Comparison of ENCODE assay signal across 18 cellular contexts in genomic region chr10:47249881-47250280, GRCh38. TPM values are rescaled to one million over a fixed set of nuclear protein-coding genes. Genes with fewer than 3 reads are reported as not detected.
DNase-seq lines count a peak whose midpoint lies in the region; ATAC-seq and TF ChIP-seq lines count a peak whose summit lies in the region.
"Had no signal": no experiment of that assay in that cellular context is flagged by ENCODE, and none has a peak within 500 bp of the region (broad histone marks: within the 10 kb centered on the region; RNA-seq: fewer than 3 reads in every experiment).

No MANE protein-coding gene starts in this region.

- no peaks in the 10 kb centered on the region for H4K20me1 ChIP-seq in mammary epithelial cell (ENCODE audit: insufficient read depth, low read length)

- peak; percentile 0 for DNase-seq in activated naive CD8-positive, alpha-beta T cell treated with anti-CD3 and anti-CD28 coated beads, Interleukin-2, amount 50 U/mL, for 24 hours
- DNase-seq in activated naive CD8-positive, alpha-beta T cell treated with anti-CD3 and anti-CD28 coated beads for 36 hours, result no peak
- DNase-seq in coronary artery (ENCODE audit: low spot score), result peak; percentile 56
- DNase-seq in osteocyte (ENCODE audit: extremely low spot score, unreplicated experiment), result peak; percentile 59
- DNase-seq in DMS 273 (lab: John Stamatoyannopoulos, UW; ENCODE audit: unreplicated experiment), result no peak
- DNase-seq in endothelial cell (ENCODE audit: low spot score), result no peak
- DNase-seq in mammary epithelial cell, result no peak
- DNase-seq: ACHN, Caco-2, DMS153, DMS79, GDM1, IMR-90 had no signal

- peaks cover 4% of the 10 kb centered on the region for H3K4me1 Mint-ChIP-seq in activated naive CD8-positive, alpha-beta T cell treated with anti-CD3 and anti-CD28 coated beads, Interleukin-2, amount 50 U/mL, for 24 hours
- H3K4me1 Mint-ChIP-seq in activated naive CD8-positive, alpha-beta T cell treated with anti-CD3 and anti-CD28 coated beads for 36 hours, result peaks cover 10% of the 10 kb centered on the region
- H3K4me1 Mint-ChIP-seq in osteocyte (ENCODE audit: unreplicated experiment) (peaks cover 2% of the 10 kb centered on the region), endothelial cell (ENCODE audit: unreplicated experiment) (no peaks in the 10 kb centered on the region)
- H3K4me1 Mint-ChIP-seq: GM23338 had no signal

- H3K9me3 ChIP-seq in mammary epithelial cell (replicated peaks; ENCODE audit: insufficient read depth, low read length), result no peaks in the 10 kb centered on the region
- H3K9me3 ChIP-seq: Caco-2 had no signal

- H3K4me3 ChIP-seq in coronary artery (no peak overlapping the region), mammary epithelial cell (replicated peaks in 1 of 3; ENCODE audit: insufficient read depth in 1 of 3, low read depth in 2 of 3, low read length in 3 of 3) (no peak overlapping the region)
- H3K4me3 ChIP-seq: GM23338 had no signal

- no peak for ATAC-seq in activated naive CD8-positive, alpha-beta T cell treated with anti-CD3 and anti-CD28 coated beads, Interleukin-2, amount 50 U/mL, for 24 hours
- ATAC-seq: GM23338, HCT116 had no signal

- BruUV-seq in mammary epithelial cell (replicated peaks; lab: Mats Ljungman, UMichigan), result no TSS peak

- H2AFZ ChIP-seq in mammary epithelial cell (ENCODE audit: low read depth, low read length), result no peak overlapping the region
- H2AFZ ChIP-seq: GM23338 had no signal

- H3K79me2 ChIP-seq in mammary epithelial cell (ENCODE audit: insufficient read depth, low read length), result no peaks in the 10 kb centered on the region

- dilution Hi-C loops in mammary epithelial cell (cut with HindIII; ENCODE audit: low sequenced_read_pairs), result no loop called here

- TF ChIP-seq CTCF in coronary artery (IDR thresholded peaks at IDR 0.05), result no peak
- TF ChIP-seq CTCF in osteocyte (IDR thresholded peaks at IDR 0.05), result no peak
- no peak for TF ChIP-seq CTCF in endothelial cell (IDR thresholded peaks at IDR 0.05; ENCODE audit: unreplicated experiment)
- TF ChIP-seq CTCF in mammary epithelial cell (conservative IDR thresholded peaks at IDR 0.05 in 1 of 2, IDR thresholded peaks at IDR 0.05 in 1 of 2; ENCODE audit: extremely low read depth in 1 of 2, insufficient read depth in 1 of 2, low read depth in 1 of 2, low read length in 2 of 2), result no peak

- H3K36me3 Mint-ChIP-seq in activated naive CD8-positive, alpha-beta T cell treated with anti-CD3 and anti-CD28 coated beads, Interleukin-2, amount 50 U/mL, for 24 hours (ENCODE audit: low read depth), result no peaks in the 10 kb centered on the region
- no peaks in the 10 kb centered on the region for H3K36me3 Mint-ChIP-seq in activated naive CD8-positive, alpha-beta T cell treated with anti-CD3 and anti-CD28 coated beads for 36 hours
- no peaks in the 10 kb centered on the region for H3K36me3 Mint-ChIP-seq in osteocyte (ENCODE audit: unreplicated experiment)
- no peaks in the 10 kb centered on the region for H3K36me3 Mint-ChIP-seq in endothelial cell (ENCODE audit: low read depth, unreplicated experiment)

- in situ Hi-C loops in mammary epithelial cell (cut with MboI; ENCODE audit: low sequenced_read_pairs in 2 of 2), result no loop called here

- intact Hi-C loops in mammary epithelial cell (cut with micrococcal nuclease), result no loop called here

- no peaks in the 10 kb centered on the region for H3K36me3 ChIP-seq in mammary epithelial cell (ENCODE audit: insufficient read depth, low read length)

- no peaks in the 10 kb centered on the region for H3K27me3 ChIP-seq in mammary epithelial cell (ENCODE audit: insufficient read depth, low read length)

- H3K27me3 Mint-ChIP-seq in activated naive CD8-positive, alpha-beta T cell treated with anti-CD3 and anti-CD28 coated beads, Interleukin-2, amount 50 U/mL, for 24 hours, result no peaks in the 10 kb centered on the region
- H3K27me3 Mint-ChIP-seq in activated naive CD8-positive, alpha-beta T cell treated with anti-CD3 and anti-CD28 coated beads for 36 hours, result no peaks in the 10 kb centered on the region
- peaks cover 14% of the 10 kb centered on the region for H3K27me3 Mint-ChIP-seq in osteocyte (ENCODE audit: unreplicated experiment)
- H3K27me3 Mint-ChIP-seq in endothelial cell (ENCODE audit: unreplicated experiment), result peaks cover 3% of the 10 kb centered on the region
- H3K27me3 Mint-ChIP-seq: CD4-positive, alpha-beta T cell had no signal

- H3K27ac ChIP-seq in coronary artery (no peak overlapping the region), mammary epithelial cell (ENCODE audit: insufficient read depth, low read depth, low read length) (no peak overlapping the region)
- H3K27ac ChIP-seq: C4-2B had no signal

- WGBS in mammary epithelial cell (ENCODE audit: low coverage, missing lambda C conversion rate), result 73% methylated on average over 4 of the region's 4 CpGs

- H3K4me1 ChIP-seq in mammary epithelial cell (ENCODE audit: insufficient read depth, low read length), result no peaks in the 10 kb centered on the region
- H3K4me1 ChIP-seq: Caco-2 had no signal

- no peaks in the 10 kb centered on the region for H3K9me3 Mint-ChIP-seq in activated naive CD8-positive, alpha-beta T cell treated with anti-CD3 and anti-CD28 coated beads, Interleukin-2, amount 50 U/mL, for 24 hours
- no peaks in the 10 kb centered on the region for H3K9me3 Mint-ChIP-seq in activated naive CD8-positive, alpha-beta T cell treated with anti-CD3 and anti-CD28 coated beads for 36 hours
- H3K9me3 Mint-ChIP-seq in osteocyte (ENCODE audit: unreplicated experiment) (no peaks in the 10 kb centered on the region), endothelial cell (ENCODE audit: unreplicated experiment) (no peaks in the 10 kb centered on the region)
- H3K9me3 Mint-ChIP-seq: CD4-positive, alpha-beta T cell; GM23338 had no signal

- CTCF ChIA-PET in mammary epithelial cell (lab: Charles Lee; ENCODE audit: low non-redundant PET), result no interaction called here

- H3K27ac Mint-ChIP-seq in activated naive CD8-positive, alpha-beta T cell treated with anti-CD3 and anti-CD28 coated beads, Interleukin-2, amount 50 U/mL, for 24 hours, result no peak overlapping the region
- no peak overlapping the region for H3K27ac Mint-ChIP-seq in activated naive CD8-positive, alpha-beta T cell treated with anti-CD3 and anti-CD28 coated beads for 36 hours
- H3K27ac Mint-ChIP-seq in osteocyte (ENCODE audit: unreplicated experiment) (no peak overlapping the region), endothelial cell (ENCODE audit: unreplicated experiment) (no peak overlapping the region)
- H3K27ac Mint-ChIP-seq: CD4-positive, alpha-beta T cell; GM23338 had no signal

- no peak overlapping the region for H3K4me2 ChIP-seq in mammary epithelial cell (ENCODE audit: insufficient read depth, low read depth, low read length)
- H3K4me2 ChIP-seq: GM23338 had no signal

- H3K4me3 Mint-ChIP-seq in activated naive CD8-positive, alpha-beta T cell treated with anti-CD3 and anti-CD28 coated beads, Interleukin-2, amount 50 U/mL, for 24 hours, result no peak overlapping the region
- no peak overlapping the region for H3K4me3 Mint-ChIP-seq in activated naive CD8-positive, alpha-beta T cell treated with anti-CD3 and anti-CD28 coated beads for 36 hours
- H3K4me3 Mint-ChIP-seq in osteocyte (ENCODE audit: unreplicated experiment), result no peak overlapping the region
- no peak overlapping the region for H3K4me3 Mint-ChIP-seq in endothelial cell (ENCODE audit: unreplicated experiment)
- H3K4me3 Mint-ChIP-seq: CD4-positive, alpha-beta T cell; GM23338 had no signal

- H3K9ac ChIP-seq in mammary epithelial cell (ENCODE audit: insufficient read depth, low read length), result no peak overlapping the region

RNA-seq across cellular contexts. Expression of gene GDF10, which starts 50.1 kb away (rescaled TPM):
- total RNA-seq in activated naive CD8-positive, alpha-beta T cell treated with anti-CD3 and anti-CD28 coated beads for 36 hours, result 1 to 10 TPM; 4.1 TPM
- not detected in 2 replicates for total RNA-seq in osteocyte
- total RNA-seq in endothelial cell (ENCODE audit: unreplicated experiment), result 0.74 TPM
- total RNA-seq in mammary epithelial cell, result not detected
- not detected for polyA plus RNA-seq in mammary epithelial cell
- polyA minus RNA-seq in mammary epithelial cell, result not detected
- total RNA-seq: Caco-2, IMR-90 had no signal
- polyA plus RNA-seq: BJ, GM23338 had no signal

Comparison
In these comparisons a context has a peak if more than half of its experiments do, and no peak if none do; other contexts are left out.
1. DNase-seq: peak in activated naive CD8-positive, alpha-beta T cell treated with anti-CD3 and anti-CD28 coated beads, Interleukin-2, amount 50 U/mL, for 24 hours (single experiment), coronary artery (single experiment) and osteocyte (single experiment); none in activated naive CD8-positive, alpha-beta T cell treated with anti-CD3 and anti-CD28 coated beads for 36 hours (single experiment), DMS 273 (single experiment), endothelial cell (single experiment) and mammary epithelial cell (single experiment).